ENCODE assay signal across 24 cellular contexts in genomic region chr20:47801079-47801478, GRCh38.
"Had no signal": no experiment of that assay in that cellular context is flagged by ENCODE, and none has a peak within 500 bp of the region (broad histone marks: within the 10 kb centered on the region; RNA-seq: fewer than 3 reads in every experiment).

No MANE protein-coding gene starts in this region.

- H3K4me1 ChIP-seq: gastrocnemius medialis, neural progenitor cell had no signal

- DNase-seq: activated CD4-positive, alpha-beta T cell treated with anti-CD3 and anti-CD28 coated beads, Interleukin-2, amount 10 ng/mL, durations not matched to agents 7 days and 5 days; activated CD4-positive, CD25-positive, alpha-beta regulatory T cell treated with anti-CD3 and anti-CD28 coated beads, Interleukin-2, amount 50 U/mL, for 72 hours; activated CD8-positive, alpha-beta memory T cell treated with anti-CD3 and anti-CD28 coated beads, Interleukin-2, amount 10 ng/mL, durations not matched to agents 7 days and 5 days; activated CD8-positive, alpha-beta T cell treated with anti-CD3 and anti-CD28 coated beads for 36 hours; activated effector memory CD4-positive, alpha-beta T cell treated with anti-CD3 and anti-CD28 coated beads, Interleukin-2, amount 50 U/mL, for 16 hours; activated naive CD4-positive, alpha-beta T cell treated with anti-CD3 and anti-CD28 coated beads, Interleukin-2, amount 10 ng/mL, durations not matched to agents 7 days and 5 days; activated T-cell treated with anti-CD3 and anti-CD28 coated beads for 4 hours; amygdala; effector CD4-positive, alpha-beta T cell; erythroblast; gastrocnemius medialis; hippocampal formation; left ventricle myocardium inferior; mammary epithelial cell; spleen; stimulated activated CD4-positive, alpha-beta T cell treated with anti-CD3 and anti-CD28 coated beads, Interleukin-4, amount 100 ng/mL, for 1 hour; stimulated activated naive CD4-positive, alpha-beta T cell treated with Interleukin-2 at 50 U/mL for 16 hours; T-cell; upper lobe of left lung; WERI-Rb-1 had no signal

- H3K4me2 ChIP-seq: neural progenitor cell had no signal

- ATAC-seq: activated CD8-positive, alpha-beta memory T cell treated with anti-CD3 and anti-CD28 coated beads, Interleukin-2, amount 10 ng/mL, durations not matched to agents 7 days and 5 days; activated CD8-positive, alpha-beta T cell treated with anti-CD3 and anti-CD28 coated beads for 36 hours; gastrocnemius medialis; T-cell had no signal

- FAIRE-seq: TTC549 had no signal

- H2AFZ ChIP-seq: neural progenitor cell had no signal

- H3K36me3 ChIP-seq: cardiac muscle cell, gastrocnemius medialis, left ventricle myocardium inferior, neural progenitor cell, spleen, thoracic aorta, upper lobe of left lung, WERI-Rb-1 had no signal

- H3K27me3 ChIP-seq: neural progenitor cell, upper lobe of left lung had no signal

- H3K9ac ChIP-seq: neural progenitor cell had no signal

- H3K4me3 ChIP-seq: cardiac muscle cell, gastrocnemius medialis, left ventricle myocardium inferior, neural progenitor cell, spleen, thoracic aorta, upper lobe of left lung had no signal

- H3K27ac ChIP-seq: cardiac muscle cell, gastrocnemius medialis, left ventricle myocardium inferior, neural progenitor cell, spleen, thoracic aorta, upper lobe of left lung, WERI-Rb-1 had no signal

- H3K9me3 ChIP-seq: gastrocnemius medialis, spleen, thoracic aorta, upper lobe of left lung had no signal
